ENCODE assay signal across 15 cellular contexts in genomic region chr2:18171191-18172139, GRCh38.
A peak's percentile ranks its signal among the peaks of the same experiment; 100 is the strongest.
DNase-seq lines count a peak whose midpoint lies in the region; ATAC-seq and TF ChIP-seq lines count a peak whose summit lies in the region.
"Had no signal": no experiment of that assay in that cellular context is flagged by ENCODE, and none has a peak within 500 bp of the region (broad histone marks: within the 10 kb centered on the region; RNA-seq: fewer than 3 reads in every experiment).

No MANE protein-coding gene starts in this region.

- peak; percentile 65 for ATAC-seq in left ventricle myocardium superior
- ATAC-seq in Right ventricle myocardium inferior: no peak
- peak; percentile 76 for ATAC-seq in left lung
- peak; percentile 50 for ATAC-seq in aorta (ENCODE audit: low FRiP score)
- ATAC-seq in HG02840 (IDR thresholded peaks at IDR 0.05; ENCODE audit: low FRiP score, unreplicated experiment): no peak
- ATAC-seq: T-helper 17 cell had no signal

- 44 to 47% methylated on average over 7 of the region's 7 CpGs for WGBS in aorta, 2 donors

- H3K27ac ChIP-seq in left lung: peak overlapping the region; percentile 22 to 30
- H3K27ac ChIP-seq in aorta (ENCODE audit: low read depth in 1 of 2, low read length in 2 of 2): no peak overlapping the region
- H3K27ac ChIP-seq: hepatocyte had no signal

- H3K9me3 ChIP-seq in left lung: no peaks in the 10 kb centered on the region
- no peaks in the 10 kb centered on the region for H3K9me3 ChIP-seq in aorta (ENCODE audit: control insufficient read depth, low read length)

- no peak for DNase-seq in left ventricle myocardium superior
- DNase-seq in Right ventricle myocardium inferior (ENCODE audit: missing footprints): no peak
- peak; percentile 62 for DNase-seq in astrocyte of the hippocampus (ENCODE audit: low read depth, low spot score)
- DNase-seq in left lung: peak in 1 of 2 donors; percentile 48
- no peak for DNase-seq in aorta
- DNase-seq in NCI-H2081 (lab: John Stamatoyannopoulos, UW): no peak
- DNase-seq in NCI-H2196 treated with DMSO at 0.1 percent for 48 hours (lab: John Stamatoyannopoulos, UW; ENCODE audit: unreplicated experiment): no peak
- DNase-seq: activated naive CD4-positive, alpha-beta T cell treated with anti-CD3 and anti-CD28 coated beads, Interleukin-2, amount 50 U/mL, for 16 hours; cerebellar nuclear complex; GOT3; MV-4-11; Right ventricle myocardium superior; T-helper 17 cell had no signal

- no peak overlapping the region for H3K4me3 ChIP-seq in left lung
- H3K4me3 ChIP-seq in aorta (ENCODE audit: low read length in 2 of 2): no peak overlapping the region
- H3K4me3 ChIP-seq: hepatocyte had no signal

- no peak for TF ChIP-seq CTCF in left lung (IDR thresholded peaks at IDR 0.05)

- H3K4me1 ChIP-seq in left lung (peaks cover 0 to 16% of the 10 kb centered on the region in 2 donors), aorta (ENCODE audit: control insufficient read depth in 1 of 2, insufficient read depth in 2 of 2, low read length in 2 of 2) (peaks cover 0 to 4% of the 10 kb centered on the region in 2 donors)

- no peaks in the 10 kb centered on the region for H3K36me3 ChIP-seq in left lung
- no peaks in the 10 kb centered on the region for H3K36me3 ChIP-seq in aorta (ENCODE audit: control insufficient read depth in 1 of 2, insufficient read depth in 2 of 2, low read length in 1 of 2)

- intact Hi-C loops in left ventricle myocardium superior (cut with micrococcal nuclease): no loop called here
- intact Hi-C loops in Right ventricle myocardium inferior (cut with DNase I): no loop called here
- intact Hi-C loops in left lung (cut with DNase I): loop anchor here in 1 of 2 donors (10.0 kb wide), 1 partner anchor 317 kb away; no protein-coding TSS in a partner anchor
- intact Hi-C loops in aorta (cut with DNase I): no loop called here

- H3K27me3 ChIP-seq in left lung (no peaks in the 10 kb centered on the region), aorta (ENCODE audit: control insufficient read depth in 1 of 2, insufficient read depth in 2 of 2, low read length in 1 of 2) (no peaks in the 10 kb centered on the region)
- H3K27me3 ChIP-seq: hepatocyte had no signal

Comparison
In these comparisons a context has a peak if more than half of its experiments do, and no peak if none do; other contexts are left out.
1. ATAC-seq: peak in left ventricle myocardium superior (single experiment), left lung (single experiment) and aorta (single experiment); none in Right ventricle myocardium inferior (single experiment) and HG02840 (single experiment).
2. H3K27ac ChIP-seq: peak in left lung (2 of 2); none in aorta (0 of 2).